1 cellular context compared by ENCODE assay signal in genomic region chr6:105138141-105138540, GRCh38.
TF ChIP-seq lines count a peak whose summit lies in the region.

No MANE protein-coding gene starts in this region.

TF ChIP-seq in IMR-90, 13 proteins besides CTCF, POLR2A, EP300 and RAD21 (continued from another document):
- TF ChIP-seq ELK1 (IDR thresholded peaks at IDR 0.05; ENCODE audit: borderline replicate concordance, low read depth, low read length), result no peak
- no peak for TF ChIP-seq USF2 (IDR thresholded peaks at IDR 0.05; ENCODE audit: low read depth, low read length)
- TF ChIP-seq NFE2L2 (IDR thresholded peaks at IDR 0.05; ENCODE audit: low read depth, low read length), result no peak
- TF ChIP-seq MXI1 (IDR thresholded peaks at IDR 0.05; ENCODE audit: borderline replicate concordance, low read depth, low read length), result no peak
- TF ChIP-seq CHD1 (IDR thresholded peaks at IDR 0.05; ENCODE audit: low read depth, low read length), result no peak
- TF ChIP-seq RFX5 (IDR thresholded peaks at IDR 0.05; ENCODE audit: low read depth, low read length), result no peak
- TF ChIP-seq RCOR1 (IDR thresholded peaks at IDR 0.05; ENCODE audit: insufficient replicate concordance, low read length), result no peak
- TF ChIP-seq FOS (IDR thresholded peaks at IDR 0.05; ENCODE audit: low read depth, low read length), result no peak
- no peak for TF ChIP-seq BHLHE40 (IDR thresholded peaks at IDR 0.05; ENCODE audit: low read depth, low read length)
